Comparison of ENCODE assay signal across 24 cellular contexts in genomic region chr14:23513466-23514008, GRCh38. TPM values are rescaled to one million over a fixed set of nuclear protein-coding genes. Genes with fewer than 3 reads are reported as not detected.
A peak's percentile ranks its signal among the peaks of the same experiment; 100 is the strongest.
DNase-seq lines count a peak whose midpoint lies in the region; ATAC-seq and TF ChIP-seq lines count a peak whose summit lies in the region.
"Had no signal": no experiment of that assay in that cellular context is flagged by ENCODE, and none has a peak within 500 bp of the region (broad histone marks: within the 10 kb centered on the region; RNA-seq: fewer than 3 reads in every experiment).

No MANE protein-coding gene starts in this region.

- H3K4me3 Mint-ChIP-seq in activated naive CD4-positive, alpha-beta T cell treated with anti-CD3 and anti-CD28 coated beads, Interleukin-2, amount 10 ng/mL, durations not matched to agents 7 days and 5 days: no peak overlapping the region
- H3K4me3 Mint-ChIP-seq in brain: peak overlapping the region in 4 of 5 experiments; percentile 66 to 91 (median 86)
- H3K4me3 Mint-ChIP-seq: effector memory CD8-positive, alpha-beta T cell; HFFc6; nephron; WTC11 had no signal

- H3K36me3 ChIP-seq in thymus (ENCODE audit: control insufficient read depth, insufficient read depth) (no peaks in the 10 kb centered on the region), esophagus squamous epithelium (no peaks in the 10 kb centered on the region)
- H3K36me3 ChIP-seq: vagina had no signal

- intact Hi-C loops in esophagus squamous epithelium (cut with DNase I): no loop called here

- H3K4me3 ChIP-seq in thymus (ENCODE audit: low read length) (no peak overlapping the region), esophagus squamous epithelium (no peak overlapping the region)
- H3K4me3 ChIP-seq: psoas muscle, smooth muscle cell, vagina had no signal

- CTCF ChIA-PET in activated naive CD4-positive, alpha-beta T cell treated with anti-CD3 and anti-CD28 coated beads, Interleukin-2, amount 10 ng/mL, durations not matched to agents 7 days and 5 days (lab: Charles Lee): interaction anchor here (2.1 kb wide), 1 partner anchor 35 kb away, joined by 6 read pairs; no protein-coding TSS in a partner anchor

- peak overlapping the region; percentile 16 for H3K27ac Mint-ChIP-seq in activated naive CD4-positive, alpha-beta T cell treated with anti-CD3 and anti-CD28 coated beads, Interleukin-2, amount 10 ng/mL, durations not matched to agents 7 days and 5 days
- peak overlapping the region in 1 of 2 donors; percentile 83 for H3K27ac Mint-ChIP-seq in activated naive CD4-positive, alpha-beta T cell treated with anti-CD3 and anti-CD28 coated beads, Interleukin-2, amount 50 U/mL, for 72 hours
- peak overlapping the region; percentile 66 to 99 (median 97) for H3K27ac Mint-ChIP-seq in brain
- H3K27ac Mint-ChIP-seq: effector memory CD8-positive, alpha-beta T cell; HFFc6; nephron; stimulated activated naive CD8-positive, alpha-beta T cell treated with anti-CD3 and anti-CD28 coated beads, Interleukin-15, amount 100 ng/mL, for 72 hours; WTC11 had no signal

- peaks cover 9% of the 10 kb centered on the region for H3K4me1 Mint-ChIP-seq in activated naive CD4-positive, alpha-beta T cell treated with anti-CD3 and anti-CD28 coated beads, Interleukin-2, amount 10 ng/mL, durations not matched to agents 7 days and 5 days
- H3K4me1 Mint-ChIP-seq in brain: peaks cover 80% of the 10 kb centered on the region
- H3K4me1 Mint-ChIP-seq: nephron had no signal

- 93% methylated on average over 8 of the region's 8 CpGs for WGBS in thymus
- whole genome bisulfite sequencing in esophagus squamous epithelium, 2 donors: 43 to 58% methylated on average over 8 of the region's 8 CpGs

- H3K27me3 Mint-ChIP-seq in activated naive CD4-positive, alpha-beta T cell treated with anti-CD3 and anti-CD28 coated beads, Interleukin-2, amount 10 ng/mL, durations not matched to agents 7 days and 5 days: peaks cover 10% of the 10 kb centered on the region
- peaks cover 9% of the 10 kb centered on the region for H3K27me3 Mint-ChIP-seq in brain
- H3K27me3 Mint-ChIP-seq: effector memory CD8-positive, alpha-beta T cell; stimulated activated naive CD8-positive, alpha-beta T cell treated with anti-CD3 and anti-CD28 coated beads, Interleukin-15, amount 100 ng/mL, for 72 hours had no signal

- H3K27me3 ChIP-seq in thymus (ENCODE audit: control insufficient read depth, insufficient read depth): no peaks in the 10 kb centered on the region
- no peaks in the 10 kb centered on the region for H3K27me3 ChIP-seq in esophagus squamous epithelium
- H3K27me3 ChIP-seq: vagina had no signal

- TF ChIP-seq CTCF in brain (conservative IDR thresholded peaks at IDR 0.05): no peak
- TF ChIP-seq CTCF in esophagus squamous epithelium (IDR thresholded peaks at IDR 0.05): no peak

- H3K36me3 Mint-ChIP-seq in activated naive CD4-positive, alpha-beta T cell treated with anti-CD3 and anti-CD28 coated beads, Interleukin-2, amount 10 ng/mL, durations not matched to agents 7 days and 5 days: no peaks in the 10 kb centered on the region
- no peaks in the 10 kb centered on the region for H3K36me3 Mint-ChIP-seq in activated naive CD4-positive, alpha-beta T cell treated with anti-CD3 and anti-CD28 coated beads, Interleukin-2, amount 50 U/mL, for 72 hours
- H3K36me3 Mint-ChIP-seq in brain: no peaks in the 10 kb centered on the region

- ATAC-seq in activated naive CD4-positive, alpha-beta T cell treated with anti-CD3 and anti-CD28 coated beads, Interleukin-2, amount 50 U/mL, for 72 hours: no peak
- ATAC-seq: effector memory CD8-positive, alpha-beta T cell; stimulated activated naive CD8-positive, alpha-beta T cell treated with anti-CD3 and anti-CD28 coated beads, Interleukin-15, amount 100 ng/mL, for 72 hours; WTC11 had no signal

- DNase-seq in activated naive CD4-positive, alpha-beta T cell treated with anti-CD3 and anti-CD28 coated beads, Interleukin-2, amount 10 ng/mL, durations not matched to agents 7 days and 5 days: no peak
- no peak for DNase-seq in activated naive CD4-positive, alpha-beta T cell treated with anti-CD3 and anti-CD28 coated beads, Interleukin-2, amount 50 U/mL, for 72 hours (ENCODE audit: low spot score in 2 of 2)
- DNase-seq in midbrain (lab: John Stamatoyannopoulos, UW): peak; percentile 56
- no peak for DNase-seq in SHP77 (lab: John Stamatoyannopoulos, UW)
- no peak for DNase-seq in esophagus squamous epithelium (lab: John Stamatoyannopoulos, UW)
- DNase-seq in NCI-H82 treated with DMSO at 0.1 percent for 48 hours (lab: John Stamatoyannopoulos, UW; ENCODE audit: unreplicated experiment): no peak
- DNase-seq: ACHN; activated CD4-positive, alpha-beta T cell treated with anti-CD3 and anti-CD28 coated beads, Interleukin-2, amount 50 U/mL, for 48 hours; activated gamma-delta T cell; amniotic stem cell; effector memory CD8-positive, alpha-beta T cell; HFFc6; NCI-H345; psoas muscle; RPMI8226; stimulated activated CD4-positive, alpha-beta T cell treated with anti-CD3 and anti-CD28 coated beads, Interleukin-4, amount 100 ng/mL, for 1 hour; stimulated activated naive CD8-positive, alpha-beta T cell treated with anti-CD3 and anti-CD28 coated beads, Interleukin-15, amount 100 ng/mL, for 72 hours; T-helper 9 cell had no signal

- H3K4me1 ChIP-seq in thymus (ENCODE audit: control insufficient read depth, insufficient read depth, low read length): peaks cover 10% of the 10 kb centered on the region
- H3K4me1 ChIP-seq in esophagus squamous epithelium: peaks cover 0 to 26% (median 4%) of the 10 kb centered on the region in 3 donors
- H3K4me1 ChIP-seq: psoas muscle, vagina had no signal

- H3K9me3 ChIP-seq in thymus (ENCODE audit: control insufficient read depth) (no peaks in the 10 kb centered on the region), esophagus squamous epithelium (no peaks in the 10 kb centered on the region)
- H3K9me3 ChIP-seq: psoas muscle, vagina had no signal

- TF ChIP-seq POLR2A in esophagus squamous epithelium (IDR thresholded peaks at IDR 0.05): no peak

- no peaks in the 10 kb centered on the region for H3K9me3 Mint-ChIP-seq in activated naive CD4-positive, alpha-beta T cell treated with anti-CD3 and anti-CD28 coated beads, Interleukin-2, amount 10 ng/mL, durations not matched to agents 7 days and 5 days
- H3K9me3 Mint-ChIP-seq in activated naive CD4-positive, alpha-beta T cell treated with anti-CD3 and anti-CD28 coated beads, Interleukin-2, amount 50 U/mL, for 72 hours: no peaks in the 10 kb centered on the region
- peaks cover 0 to 3% (median 0%) of the 10 kb centered on the region in 5 experiments for H3K9me3 Mint-ChIP-seq in brain
- H3K9me3 Mint-ChIP-seq: effector memory CD8-positive, alpha-beta T cell; HFFc6; nephron; stimulated activated naive CD8-positive, alpha-beta T cell treated with anti-CD3 and anti-CD28 coated beads, Interleukin-15, amount 100 ng/mL, for 72 hours; WTC11 had no signal

- H3K27ac ChIP-seq in thymus (ENCODE audit: low read depth): peak overlapping the region; percentile 19
- H3K27ac ChIP-seq in esophagus squamous epithelium: no peak overlapping the region
- H3K27ac ChIP-seq: psoas muscle, vagina had no signal

RNA-seq across cellular contexts. Expression of gene ZFHX2, which starts 38.0 kb away (rescaled TPM):
- total RNA-seq in activated naive CD4-positive, alpha-beta T cell treated with anti-CD3 and anti-CD28 coated beads, Interleukin-2, amount 50 U/mL, for 72 hours: 1 to 10 TPM; 1.1 to 2.5 TPM
- polyA plus RNA-seq in brain (ENCODE audit: insufficient read depth, low read depth, low replicate concordance) (6.5 TPM), thymus (0.48 TPM)
- under 1 TPM; under 0.01 to 0.42 (median 0.20) TPM for total RNA-seq in esophagus squamous epithelium

RNA-seq across cellular contexts. Expression of gene THTPA, which starts 42.5 kb away (rescaled TPM):
- total RNA-seq in activated naive CD4-positive, alpha-beta T cell treated with anti-CD3 and anti-CD28 coated beads, Interleukin-2, amount 50 U/mL, for 72 hours: 1 to 10 TPM; 5.9 to 6.5 TPM
- polyA plus RNA-seq in brain (ENCODE audit: insufficient read depth, low read depth, low replicate concordance) (48.6 TPM), thymus (8.8 TPM)
- 10 to 100 TPM in 3 of 4 donors, 1 to 10 TPM in 1; 8.1 to 15.1 (median 13.8) TPM for total RNA-seq in esophagus squamous epithelium

RNA-seq across cellular contexts. Expression of gene NGDN, which starts 44.0 kb away (rescaled TPM):
- 10 to 100 TPM; 54.2 to 58.3 TPM for total RNA-seq in activated naive CD4-positive, alpha-beta T cell treated with anti-CD3 and anti-CD28 coated beads, Interleukin-2, amount 50 U/mL, for 72 hours
- polyA plus RNA-seq in brain (ENCODE audit: insufficient read depth, low read depth, low replicate concordance): 32.0 TPM
- 49.6 TPM for polyA plus RNA-seq in thymus
- total RNA-seq in esophagus squamous epithelium: 10 to 100 TPM in 3 of 4 donors, 1 to 10 TPM in 1; 9.5 to 43.3 (median 35.3) TPM

RNA-seq across cellular contexts. Expression of gene AP1G2, which starts 54.1 kb away (rescaled TPM):
- 100 to 1,000 TPM; 193 to 370 TPM for total RNA-seq in activated naive CD4-positive, alpha-beta T cell treated with anti-CD3 and anti-CD28 coated beads, Interleukin-2, amount 50 U/mL, for 72 hours
- 28.9 TPM for polyA plus RNA-seq in brain (ENCODE audit: insufficient read depth, low read depth, low replicate concordance)
- 313 TPM for polyA plus RNA-seq in thymus
- total RNA-seq in esophagus squamous epithelium: 100 to 1,000 TPM in 1 of 4 donors, 10 to 100 TPM in 3; 58.0 to 116 (median 68.6) TPM
